In the genomic region with DNA sequence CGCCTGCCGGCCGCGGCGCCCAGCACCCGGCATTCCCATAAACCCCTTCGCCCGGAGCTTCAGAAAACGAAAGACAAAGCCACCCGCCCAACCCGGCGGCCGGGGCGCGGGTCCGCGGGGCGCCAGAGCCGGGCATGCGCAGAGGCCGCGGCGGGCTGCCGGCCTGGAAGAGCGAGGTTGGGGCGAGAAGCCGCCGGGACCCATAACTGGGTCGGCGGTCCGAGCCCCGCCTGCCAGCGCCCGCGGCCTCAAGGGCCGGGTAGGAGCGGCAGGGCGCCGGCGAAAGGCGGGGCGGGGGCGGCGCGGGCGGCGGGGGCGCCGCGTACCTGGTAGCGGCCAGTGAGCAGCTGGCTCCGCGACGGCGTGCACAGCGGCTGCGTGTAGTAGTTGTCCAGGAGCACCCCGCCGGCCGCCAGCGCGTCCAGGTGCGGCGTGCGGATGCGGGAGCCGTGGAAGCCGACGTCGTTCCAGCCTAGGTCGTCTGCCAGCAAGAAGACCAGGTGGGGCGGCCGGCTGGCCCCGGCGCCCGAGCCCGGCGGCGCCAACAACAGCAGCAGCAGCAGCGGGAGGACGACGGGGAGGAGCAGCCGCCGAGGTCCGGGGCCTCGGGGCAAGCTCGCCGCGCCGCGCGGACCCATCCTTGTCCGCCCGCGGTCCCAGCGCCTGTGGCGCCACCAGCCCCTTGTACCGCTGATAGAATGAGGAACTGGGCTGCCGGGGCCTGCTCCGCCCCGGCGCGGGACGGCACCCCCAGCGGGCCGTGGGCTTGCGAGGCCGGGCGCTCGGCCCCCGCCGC, we compare ENCODE assay signal across 8 cellular contexts. TPM values are rescaled to one million over a fixed set of nuclear protein-coding genes. Genes with fewer than 3 reads are reported as not detected.
DNase-seq lines count a peak whose midpoint lies in the region; ATAC-seq and TF ChIP-seq lines count a peak whose summit lies in the region.

A gene (minus strand): TSS at position 700 of the 796 bp plus-strand sequence. CDS start 62 bp downstream, at position 638.

- ATAC-seq in GM19372 (IDR thresholded peaks at IDR 0.05; ENCODE audit: low read depth, unreplicated experiment), result peak; percentile 50
- peak; percentile 53 for ATAC-seq in HG03521 (IDR thresholded peaks at IDR 0.05; ENCODE audit: unreplicated experiment)
- peak; percentile 65 to 78 (median 74) for ATAC-seq in right lobe of liver

- peak; percentile 34 for TF ChIP-seq CTCF in C4-2B (conservative IDR thresholded peaks at IDR 0.05)
- TF ChIP-seq CTCF in right lobe of liver (IDR thresholded peaks at IDR 0.05), result peak in 3 of 4 donors; percentile 18 to 29 (median 24)

- no peaks in the 10 kb centered on the region for H3K36me3 ChIP-seq in right lobe of liver

- peak; percentile 92 for DNase-seq in NCI-H748 (lab: John Stamatoyannopoulos, UW; ENCODE audit: unreplicated experiment)
- DNase-seq in activated CD4-positive, alpha-beta T cell treated with anti-CD3 and anti-CD28 coated beads, Interleukin-2, amount 50 U/mL, for 48 hours, result peak; percentile 75 to 82
- peak; percentile 47 to 81 for DNase-seq in dermis microvascular lymphatic vessel endothelial cell (ENCODE audit: low read depth in 2 of 2)
- peak; percentile 89 to 92 (median 91) for DNase-seq in right lobe of liver
- DNase-seq in stimulated activated CD4-positive, alpha-beta T cell treated with anti-CD3 and anti-CD28 coated beads, Interleukin-4, amount 100 ng/mL, for 48 hours (ENCODE audit: low read depth in 2 of 2), result peak; percentile 62 to 72

- peak; percentile 80 for TF ChIP-seq POLR2A in right lobe of liver (IDR thresholded peaks at IDR 0.05)

- H3K27me3 ChIP-seq in right lobe of liver, result no peaks in the 10 kb centered on the region

- H3K9me3 ChIP-seq in right lobe of liver, result no peaks in the 10 kb centered on the region

- peak within 1 kb of the TSS; percentile 89 for H3K27ac ChIP-seq in C4-2B
- peak within 1 kb of the TSS; percentile 95 to 98 (median 97) for H3K27ac ChIP-seq in right lobe of liver

- peaks cover 0 to 23% (median 8%) of the 10 kb centered on the region in 4 donors for H3K4me1 ChIP-seq in right lobe of liver

- peak within 1 kb of the TSS; percentile 79 to 85 (median 82) for H3K4me3 ChIP-seq in right lobe of liver

- intact Hi-C loops in right lobe of liver (cut with DNase I), result no loop called here

- WGBS in right lobe of liver (ENCODE audit: insufficient coverage, low coverage, low lambda C conversion rate, missing lambda C conversion rate), result 0% methylated on average over 11 of the region's 112 CpGs

RNA-seq across cellular contexts. Expression of the gene that starts here (rescaled TPM):
- 7.2 and 12.3 TPM in 2 replicates for total RNA-seq in dermis microvascular lymphatic vessel endothelial cell
- 10 to 100 TPM in 1 of 6 experiments, 1 to 10 TPM in 5; 5.0 to 11.7 (median 8.7) TPM for total RNA-seq in right lobe of liver

Comparison
In these comparisons a context has a peak if more than half of its experiments do, and no peak if none do; other contexts are left out.
1. Peak in every context shown above with its lines: DNase-seq, ATAC-seq, H3K4me3 ChIP-seq and H3K27ac ChIP-seq.